8 cellular contexts compared by ENCODE assay signal in the genomic region with DNA sequence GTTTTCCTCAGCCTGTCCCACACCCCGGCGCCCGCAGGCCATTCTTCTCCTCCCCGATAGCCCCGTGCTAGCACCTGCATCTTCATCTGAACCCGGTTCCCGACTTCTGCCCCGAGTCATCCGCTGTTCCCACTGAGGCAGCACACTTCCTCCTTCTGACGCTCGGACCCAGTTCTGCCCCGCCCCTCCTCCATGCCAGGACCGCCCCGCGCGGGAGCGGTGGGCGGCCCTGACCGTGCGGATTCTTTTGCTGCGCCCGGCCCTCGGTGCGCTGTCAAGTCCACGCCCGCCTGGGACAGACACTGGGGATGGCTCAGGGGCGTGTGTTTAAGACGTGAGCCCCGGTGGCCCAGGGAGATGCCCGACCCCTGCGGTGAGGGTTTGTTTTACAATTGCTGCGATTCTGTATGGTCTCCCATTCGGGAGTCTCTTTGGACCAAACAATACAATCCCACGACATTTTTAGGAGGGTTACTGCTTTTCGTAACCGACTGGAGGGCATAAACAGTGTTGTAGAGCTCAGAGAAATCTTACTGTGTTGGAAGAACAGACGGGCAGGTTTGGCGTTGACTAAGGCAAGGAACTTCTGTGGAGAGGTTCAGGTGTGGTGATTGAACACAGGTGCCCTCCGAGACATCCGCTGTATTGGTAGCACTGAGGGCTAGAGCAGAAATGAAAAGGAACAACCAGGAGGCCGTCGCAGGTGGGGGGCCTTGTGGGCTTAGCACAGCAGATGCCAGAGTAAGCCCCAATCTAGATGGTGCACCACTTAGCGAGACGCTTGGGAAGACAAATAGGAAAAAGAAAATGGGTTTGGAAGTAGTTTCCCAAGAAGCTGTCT. TPM values are rescaled to one million over a fixed set of nuclear protein-coding genes. Genes with fewer than 3 reads are reported as not detected.
DNase-seq lines count a peak whose midpoint lies in the region; ATAC-seq and TF ChIP-seq lines count a peak whose summit lies in the region.

No MANE protein-coding gene starts in this region.

- no peaks in the 10 kb centered on the region for H3K4me1 ChIP-seq in ES-I3 (ENCODE audit: insufficient read depth, low read length)
- peaks cover 6% of the 10 kb centered on the region for H3K4me1 ChIP-seq in KMS-11 (ENCODE audit: low read depth, poor library complexity, severe bottlenecking)
- peaks cover 12% of the 10 kb centered on the region for H3K4me1 ChIP-seq in thymus (ENCODE audit: control insufficient read depth, insufficient read depth, low read length)

- ATAC-seq in GM21825 (IDR thresholded peaks at IDR 0.05; ENCODE audit: unreplicated experiment) = peak; percentile 69

- H3K4me3 ChIP-seq in KMS-11 (IDR thresholded peaks at IDR 0.05; ENCODE audit: insufficient read depth, low read depth, low read length) (peak overlapping the region; percentile 65), SK-N-MC (peak overlapping the region; percentile 87), thymus (ENCODE audit: low read length) (peak overlapping the region; percentile 93)

- H3K9me3 ChIP-seq in ES-I3 (ENCODE audit: control insufficient read depth, insufficient read depth, low read length) (no peaks in the 10 kb centered on the region), SK-N-MC (ENCODE audit: low read depth, low read length) (no peaks in the 10 kb centered on the region), thymus (ENCODE audit: control insufficient read depth) (no peaks in the 10 kb centered on the region)

- H3K36me3 Mint-ChIP-seq in activated naive CD4-positive, alpha-beta T cell treated with anti-CD3 and anti-CD28 coated beads, Interleukin-2, amount 50 U/mL, for 24 hours = peaks cover 6% of the 10 kb centered on the region
- no peaks in the 10 kb centered on the region for H3K36me3 Mint-ChIP-seq in glutamatergic neuron (ENCODE audit: unreplicated experiment)
- H3K36me3 Mint-ChIP-seq in osteocyte (ENCODE audit: unreplicated experiment) = peaks cover 13% of the 10 kb centered on the region

- no peak for TF ChIP-seq CTCF in KMS-11 (conservative IDR thresholded peaks at IDR 0.05; ENCODE audit: low read depth, low read length)
- TF ChIP-seq CTCF in glutamatergic neuron (IDR thresholded peaks at IDR 0.05; ENCODE audit: partially characterized antibody, unreplicated experiment) = no peak
- TF ChIP-seq CTCF in osteocyte (IDR thresholded peaks at IDR 0.05) = no peak

- H3K9me3 Mint-ChIP-seq in activated naive CD4-positive, alpha-beta T cell treated with anti-CD3 and anti-CD28 coated beads, Interleukin-2, amount 50 U/mL, for 24 hours = no peaks in the 10 kb centered on the region
- H3K9me3 Mint-ChIP-seq in glutamatergic neuron (ENCODE audit: unreplicated experiment) = peaks cover 7% of the 10 kb centered on the region
- no peaks in the 10 kb centered on the region for H3K9me3 Mint-ChIP-seq in osteocyte (ENCODE audit: unreplicated experiment)

- H3K4me1 Mint-ChIP-seq in activated naive CD4-positive, alpha-beta T cell treated with anti-CD3 and anti-CD28 coated beads, Interleukin-2, amount 50 U/mL, for 24 hours = peaks cover 53% of the 10 kb centered on the region
- H3K4me1 Mint-ChIP-seq in glutamatergic neuron (ENCODE audit: low read depth, unreplicated experiment) = peaks cover 24% of the 10 kb centered on the region
- peaks cover 38% of the 10 kb centered on the region for H3K4me1 Mint-ChIP-seq in osteocyte (ENCODE audit: unreplicated experiment)

- H3K36me3 ChIP-seq in ES-I3 (ENCODE audit: insufficient read depth, low read length) (no peaks in the 10 kb centered on the region), KMS-11 (ENCODE audit: insufficient read depth) (no peaks in the 10 kb centered on the region), SK-N-MC (ENCODE audit: insufficient read depth, low read length) (no peaks in the 10 kb centered on the region), thymus (ENCODE audit: control insufficient read depth, insufficient read depth) (peaks cover 8% of the 10 kb centered on the region)

- no peak for DNase-seq in SK-N-MC (ENCODE audit: low read depth, low spot score)
- DNase-seq in glutamatergic neuron = peak; percentile 90
- peak; percentile 94 for DNase-seq in osteocyte (ENCODE audit: extremely low spot score, unreplicated experiment)

- H3K79me2 ChIP-seq in KMS-11 (ENCODE audit: insufficient read depth, low read depth) = peaks cover 26% of the 10 kb centered on the region; the same call in 1 of the 2 replicates

- H3K27ac ChIP-seq in KMS-11 (peak overlapping the region; percentile 86), SK-N-MC (peak overlapping the region; percentile 31; the same call in 1 of the 2 replicates), thymus (ENCODE audit: low read depth) (peak overlapping the region; percentile 95)

- H4K20me1 ChIP-seq in KMS-11 (ENCODE audit: insufficient read depth) = no peaks in the 10 kb centered on the region

- H3K27me3 Mint-ChIP-seq in activated naive CD4-positive, alpha-beta T cell treated with anti-CD3 and anti-CD28 coated beads, Interleukin-2, amount 50 U/mL, for 24 hours = no peaks in the 10 kb centered on the region
- peaks cover 5% of the 10 kb centered on the region for H3K27me3 Mint-ChIP-seq in glutamatergic neuron (ENCODE audit: unreplicated experiment)
- no peaks in the 10 kb centered on the region for H3K27me3 Mint-ChIP-seq in osteocyte (ENCODE audit: unreplicated experiment)

- WGBS in thymus = 11% methylated on average over 44 of the region's 44 CpGs

- H3K27me3 ChIP-seq in KMS-11 (ENCODE audit: insufficient read depth, low read depth) (no peaks in the 10 kb centered on the region), thymus (ENCODE audit: control insufficient read depth, insufficient read depth) (no peaks in the 10 kb centered on the region)

- H3K4me3 Mint-ChIP-seq in activated naive CD4-positive, alpha-beta T cell treated with anti-CD3 and anti-CD28 coated beads, Interleukin-2, amount 50 U/mL, for 24 hours = peak overlapping the region; percentile 98
- H3K4me3 Mint-ChIP-seq in glutamatergic neuron (ENCODE audit: unreplicated experiment) (peak overlapping the region; percentile 100), osteocyte (ENCODE audit: unreplicated experiment) (peak overlapping the region; percentile 100)

- H3K9ac ChIP-seq in ES-I3 (ENCODE audit: low read depth, low read length) (peak overlapping the region; percentile 88), KMS-11 (peak overlapping the region; percentile 91; the same call in 1 of the 2 replicates), SK-N-MC (ENCODE audit: insufficient read length) (peak overlapping the region; percentile 67)

- peak overlapping the region; percentile 45 for H2AFZ ChIP-seq in KMS-11 (ENCODE audit: low read depth)

- peak overlapping the region; percentile 72 for H3K4me2 ChIP-seq in KMS-11

- peak overlapping the region; percentile 94 for H3K27ac Mint-ChIP-seq in activated naive CD4-positive, alpha-beta T cell treated with anti-CD3 and anti-CD28 coated beads, Interleukin-2, amount 50 U/mL, for 24 hours
- H3K27ac Mint-ChIP-seq in glutamatergic neuron (ENCODE audit: unreplicated experiment) (peak overlapping the region; percentile 87), osteocyte (ENCODE audit: unreplicated experiment) (peak overlapping the region; percentile 100)

RNA-seq across cellular contexts. Expression of gene PTPN23, which starts 0.7 kb away (rescaled TPM):
- total RNA-seq in glutamatergic neuron (ENCODE audit: unreplicated experiment) = 71.0 TPM
- 57.7 and 60.8 TPM in 2 replicates for total RNA-seq in osteocyte
- 17.3 TPM for polyA plus RNA-seq in thymus

Comparison
In these comparisons a context has a peak if more than half of its experiments do, and no peak if none do; other contexts are left out.
1. H3K27ac ChIP-seq: peak in every context shown above with its lines; median percentile 95 in thymus; 86 in KMS-11; 31 in SK-N-MC.